ENCODE assay signal across 9 cellular contexts in the genomic region with DNA sequence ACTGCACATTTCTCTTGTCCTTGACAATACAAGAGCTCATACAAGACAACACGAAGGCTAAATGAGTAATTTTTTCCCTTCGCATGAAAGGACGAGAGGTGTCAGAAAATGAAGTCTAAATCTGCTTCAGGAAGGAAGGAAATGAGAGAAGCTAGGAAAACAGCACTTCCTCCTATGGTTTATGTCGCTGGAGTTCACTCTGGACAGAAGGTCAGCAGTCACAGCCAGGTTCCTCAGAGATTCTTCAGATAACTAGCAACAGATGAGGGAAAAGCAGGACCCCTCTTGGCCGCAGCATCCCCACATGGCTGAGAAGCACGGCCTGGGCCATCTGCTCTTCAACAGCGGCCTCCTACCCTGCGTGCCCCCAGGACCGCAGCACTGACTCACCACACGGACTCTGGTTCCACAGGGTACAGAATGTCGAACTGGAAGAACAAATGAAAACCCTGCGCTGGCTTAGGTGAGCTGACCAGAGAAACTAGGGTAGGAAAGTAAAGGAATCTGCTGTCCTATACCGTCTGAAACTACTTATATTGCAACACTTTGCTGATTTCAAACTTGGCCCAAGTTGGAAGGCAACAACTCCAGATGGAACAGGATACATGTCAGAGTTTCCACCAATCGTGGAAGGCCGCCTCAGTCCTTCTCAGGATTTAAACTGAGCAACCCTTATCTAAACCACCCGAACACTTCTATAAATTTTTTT. TPM values are rescaled to one million over a fixed set of nuclear protein-coding genes. Genes with fewer than 3 reads are reported as not detected.
DNase-seq lines count a peak whose midpoint lies in the region; ATAC-seq, FAIRE-seq and TF ChIP-seq lines count a peak whose summit lies in the region.
"Had no signal": no experiment of that assay in that cellular context is flagged by ENCODE, and none has a peak within 500 bp of the region (broad histone marks: within the 10 kb centered on the region; RNA-seq: fewer than 3 reads in every experiment).

No MANE protein-coding gene starts in this region.

- no peaks in the 10 kb centered on the region for H3K36me3 ChIP-seq in mucosa of descending colon (ENCODE audit: low read depth)

- FAIRE-seq in A204.1 (lab: Jason Lieb, UNC) = peak; percentile 83

- no peaks in the 10 kb centered on the region for H3K9me3 ChIP-seq in mucosa of descending colon

- DNase-seq in LHCN-M2 (ENCODE audit: low read depth) (peak; percentile 93), ecto neural progenitor cell (ENCODE audit: low spot score) (peak; percentile 48), mucosa of descending colon (peak in 1 of 3 donors; percentile 35), superior temporal gyrus (ENCODE audit: extremely low spot score) (no peak), NCI-H2196 (lab: John Stamatoyannopoulos, UW; ENCODE audit: unreplicated experiment) (no peak), iPS-NIHi11 (ENCODE audit: low spot score) (no peak)
- DNase-seq in activated CD4-positive, alpha-beta T cell treated with anti-CD3 and anti-CD28 coated beads for 1 hour = no peak
- DNase-seq: activated CD4-positive, CD25-positive, alpha-beta regulatory T cell treated with anti-CD3 and anti-CD28 coated beads, Interleukin-2, amount 50 U/mL, for 72 hours had no signal

- no peak for TF ChIP-seq CTCF in mucosa of descending colon (IDR thresholded peaks at IDR 0.05)

- ATAC-seq in mucosa of descending colon = peak; percentile 48

- intact Hi-C loops in mucosa of descending colon (cut with DNase I, micrococcal nuclease) = no loop called here

- H3K4me1 ChIP-seq in mucosa of descending colon (ENCODE audit: low read depth) = peaks cover 17% of the 10 kb centered on the region

- no peak overlapping the region for H3K4me3 ChIP-seq in mucosa of descending colon

RNA-seq across cellular contexts. Expression of a gene that starts 26.3 kb away (rescaled TPM):
- total RNA-seq in LHCN-M2 (2014; rRNA removed) = 19.7 and 22.5 TPM in 2 replicates
- polyA plus RNA-seq in LHCN-M2 (2012) = 11.0 TPM
- total RNA-seq in mucosa of descending colon = 10 to 100 TPM; 37.1 to 60.0 (median 48.3) TPM

Comparison
In these comparisons a context has a peak if more than half of its experiments do, and no peak if none do; other contexts are left out.
1. DNase-seq: peak in LHCN-M2 (single experiment) and ecto neural progenitor cell (single experiment); none in superior temporal gyrus (single experiment), NCI-H2196 (single experiment), iPS-NIHi11 (single experiment) and activated CD4-positive, alpha-beta T cell treated with anti-CD3 and anti-CD28 coated beads for 1 hour (single experiment).